ENCODE assay signal across 21 cellular contexts in genomic region chrX:13797512-13797911, GRCh38. TPM values are rescaled to one million over a fixed set of nuclear protein-coding genes. Genes with fewer than 3 reads are reported as not detected.
"Had no signal": no experiment of that assay in that cellular context is flagged by ENCODE, and none has a peak within 500 bp of the region (broad histone marks: within the 10 kb centered on the region; RNA-seq: fewer than 3 reads in every experiment).

No MANE protein-coding gene starts in this region.

- H3K27me3 ChIP-seq: esophagus muscularis mucosa, foreskin keratinocyte, neutrophil, right atrium auricular region, sigmoid colon, testis had no signal

- H3K4me3 Mint-ChIP-seq: dendritic cell treated with granulocyte-macrophage colony-stimulating factor and Interleukin-4, amounts not matched to agents 40 ng/mL and 50 ng/mL, for 4 days; effector memory CD8-positive, alpha-beta T cell; naive thymus-derived CD4-positive, alpha-beta T cell; stimulated activated naive B cell treated with anti-CD40 and anti-IgM and Interleukin-4, amounts not matched to agents 10 μg/mL and 1 μg/mL and 100 μg/mL, for 72 hours; stimulated activated naive CD8-positive, alpha-beta T cell treated with anti-CD3 and anti-CD28 coated beads, Interleukin-15, amount 100 ng/mL, for 72 hours had no signal

- H3K9me3 Mint-ChIP-seq: dendritic cell treated with granulocyte-macrophage colony-stimulating factor and Interleukin-4, amounts not matched to agents 40 ng/mL and 50 ng/mL, for 4 days; effector memory CD8-positive, alpha-beta T cell; stimulated activated naive CD8-positive, alpha-beta T cell treated with anti-CD3 and anti-CD28 coated beads, Interleukin-15, amount 100 ng/mL, for 72 hours had no signal

- H3K27ac Mint-ChIP-seq: dendritic cell treated with granulocyte-macrophage colony-stimulating factor and Interleukin-4, amounts not matched to agents 40 ng/mL and 50 ng/mL, for 4 days; effector memory CD8-positive, alpha-beta T cell; naive thymus-derived CD4-positive, alpha-beta T cell; stimulated activated naive B cell treated with anti-CD40 and anti-IgM and Interleukin-4, amounts not matched to agents 10 μg/mL and 1 μg/mL and 100 μg/mL, for 72 hours; stimulated activated naive CD8-positive, alpha-beta T cell treated with anti-CD3 and anti-CD28 coated beads, Interleukin-15, amount 100 ng/mL, for 72 hours had no signal

- H3K27me3 Mint-ChIP-seq: dendritic cell treated with granulocyte-macrophage colony-stimulating factor and Interleukin-4, amounts not matched to agents 40 ng/mL and 50 ng/mL, for 4 days; stimulated activated naive CD8-positive, alpha-beta T cell treated with anti-CD3 and anti-CD28 coated beads, Interleukin-15, amount 100 ng/mL, for 72 hours had no signal

- DNase-seq: effector memory CD8-positive, alpha-beta T cell; foreskin keratinocyte; heart left ventricle; hippocampal formation; islet precursor cell; mammary epithelial cell; naive thymus-derived CD4-positive, alpha-beta T cell; sigmoid colon; stimulated activated CD4-positive, alpha-beta T cell treated with anti-CD3 and anti-CD28 coated beads, Interleukin-2, amount 100 ng/mL, for 24 hours; stimulated activated CD4-positive, alpha-beta T cell treated with anti-CD3 and anti-CD28 coated beads, Interleukin-4, amount 100 ng/mL, for 4 hours; stimulated activated naive B cell treated with anti-CD40 and anti-IgM and Interleukin-4, amounts not matched to agents 10 μg/mL and 1 μg/mL and 100 μg/mL, for 72 hours; stimulated activated naive CD8-positive, alpha-beta T cell treated with anti-CD3 and anti-CD28 coated beads, Interleukin-15, amount 100 ng/mL, for 72 hours; testis had no signal

- H3K36me3 ChIP-seq: esophagus muscularis mucosa, heart left ventricle, neutrophil, right atrium auricular region, sigmoid colon, tibial nerve had no signal

- ATAC-seq: effector memory CD8-positive, alpha-beta T cell; foreskin keratinocyte; heart left ventricle; left lobe of liver; naive thymus-derived CD4-positive, alpha-beta T cell; stimulated activated naive B cell treated with anti-CD40 and anti-IgM and Interleukin-4, amounts not matched to agents 10 μg/mL and 1 μg/mL and 100 μg/mL, for 72 hours; stimulated activated naive CD8-positive, alpha-beta T cell treated with anti-CD3 and anti-CD28 coated beads, Interleukin-15, amount 100 ng/mL, for 72 hours had no signal

- H3K9me3 ChIP-seq: esophagus muscularis mucosa, neutrophil, sigmoid colon, testis, tibial nerve had no signal

- H3K4me1 ChIP-seq: foreskin keratinocyte, heart left ventricle, right atrium auricular region, sigmoid colon, testis, tibial nerve had no signal

- H3K4me3 ChIP-seq: esophagus muscularis mucosa, heart left ventricle, right atrium auricular region, sigmoid colon, skin epidermis, testis, tibial nerve had no signal

- H3K36me3 Mint-ChIP-seq: naive thymus-derived CD4-positive, alpha-beta T cell had no signal

- H3K4me1 Mint-ChIP-seq: naive thymus-derived CD4-positive, alpha-beta T cell; stimulated activated naive B cell treated with anti-CD40 and anti-IgM and Interleukin-4, amounts not matched to agents 10 μg/mL and 1 μg/mL and 100 μg/mL, for 72 hours; stimulated activated naive CD8-positive, alpha-beta T cell treated with anti-CD3 and anti-CD28 coated beads, Interleukin-15, amount 100 ng/mL, for 72 hours had no signal

- H3K27ac ChIP-seq: epithelial cell of prostate, esophagus muscularis mucosa, foreskin keratinocyte, heart left ventricle, neutrophil, right atrium auricular region, sigmoid colon, skin epidermis, testis had no signal

RNA-seq across cellular contexts. Expression of gene GPM6B, which starts 19.4 kb away (rescaled TPM):
- total RNA-seq: foreskin keratinocyte; naive thymus-derived CD4-positive, alpha-beta T cell had no signal
